ENCODE assay signal across 8 cellular contexts in the genomic region with DNA sequence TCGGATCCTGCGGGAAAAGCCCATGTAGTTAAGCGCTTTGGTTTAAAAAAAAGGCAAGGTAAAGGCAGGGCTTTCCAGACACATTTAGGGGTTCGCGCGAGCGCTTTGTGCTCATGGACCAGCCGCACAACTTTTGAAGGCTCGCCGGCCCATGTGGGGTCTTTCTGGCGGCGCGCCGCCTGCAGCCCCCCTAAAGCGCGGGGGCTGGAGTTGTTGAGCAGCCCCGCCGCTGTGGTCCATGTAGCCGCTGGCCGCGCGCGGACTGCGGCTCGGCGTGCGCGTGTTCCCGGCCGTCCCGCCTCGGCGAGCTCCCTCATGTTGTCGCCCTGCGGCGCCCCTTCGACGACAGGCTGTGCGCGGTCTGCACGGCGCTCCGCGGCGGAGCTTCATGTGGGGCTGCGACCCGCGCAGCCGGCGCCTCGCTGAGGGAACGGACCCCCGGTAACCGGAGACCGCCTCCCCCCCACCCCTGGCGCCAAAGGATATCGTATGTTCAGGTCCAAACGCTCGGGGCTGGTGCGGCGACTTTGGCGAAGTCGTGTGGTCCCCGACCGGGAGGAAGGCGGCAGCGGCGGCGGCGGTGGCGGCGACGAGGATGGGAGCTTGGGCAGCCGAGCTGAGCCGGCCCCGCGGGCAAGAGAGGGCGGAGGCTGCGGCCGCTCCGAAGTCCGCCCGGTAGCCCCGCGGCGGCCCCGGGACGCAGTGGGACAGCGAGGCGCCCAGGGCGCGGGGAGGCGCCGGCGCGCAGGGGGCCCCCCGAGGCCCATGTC. TPM values are rescaled to one million over a fixed set of nuclear protein-coding genes. Genes with fewer than 3 reads are reported as not detected.
DNase-seq lines count a peak whose midpoint lies in the region.

No MANE protein-coding gene starts in this region.

- H3K9me3 Mint-ChIP-seq in activated naive CD4-positive, alpha-beta T cell treated with anti-CD3 and anti-CD28 coated beads, Interleukin-2, amount 10 ng/mL, durations not matched to agents 7 days and 5 days, result no peaks in the 10 kb centered on the region

- peak overlapping the region; percentile 40 for H3K4me3 ChIP-seq in iPS-18c (ENCODE audit: insufficient read depth, low read depth, low read length)

- no peaks in the 10 kb centered on the region for H3K9me3 ChIP-seq in iPS-18c (ENCODE audit: control insufficient read depth, insufficient read depth, low read length)

- CTCF ChIA-PET in activated naive CD4-positive, alpha-beta T cell treated with anti-CD3 and anti-CD28 coated beads, Interleukin-2, amount 10 ng/mL, durations not matched to agents 7 days and 5 days (lab: Charles Lee), result interaction anchor here (1.5 kb wide), 2 partner anchors 12 to 65 kb away, joined by 3 to 4 read pairs; no protein-coding TSS in a partner anchor

- in situ Hi-C loops in G401 (cut with HindIII; ENCODE audit: low sequenced_read_pairs), result no loop called here

- peaks cover 64% of the 10 kb centered on the region for H3K27me3 Mint-ChIP-seq in activated naive CD4-positive, alpha-beta T cell treated with anti-CD3 and anti-CD28 coated beads, Interleukin-2, amount 10 ng/mL, durations not matched to agents 7 days and 5 days

- H3K4me1 Mint-ChIP-seq in activated naive CD4-positive, alpha-beta T cell treated with anti-CD3 and anti-CD28 coated beads, Interleukin-2, amount 10 ng/mL, durations not matched to agents 7 days and 5 days, result peaks cover 25% of the 10 kb centered on the region

- peak; percentile 22 for DNase-seq in stimulated activated CD4-positive, alpha-beta T cell treated with anti-CD3 and anti-CD28 coated beads, Interleukin-12 subunit alpha, Interleukin-12 subunit beta, amount 100 ng/mL, for 4 hours
- DNase-seq in stimulated activated CD4-positive, alpha-beta T cell treated with anti-CD3 and anti-CD28 coated beads, Interleukin-4, amount 100 ng/mL, for 24 hours, result no peak
- peak; percentile 49 for DNase-seq in activated naive CD4-positive, alpha-beta T cell treated with anti-CD3 and anti-CD28 coated beads, Interleukin-2, amount 10 ng/mL, durations not matched to agents 7 days and 5 days
- peak; percentile 33 for DNase-seq in stimulated activated CD8-positive, alpha-beta memory T cell treated with anti-CD3 and anti-CD28 coated beads, Interleukin-4, amount 100 ng/mL, for 48 hours
- DNase-seq in COLO829 (ENCODE audit: low spot score) (no peak), NCI-H446 treated with DMSO at 0.1 percent for 48 hours (lab: John Stamatoyannopoulos, UW) (no peak), G401 (ENCODE audit: low spot score) (no peak)

- no peak overlapping the region for H3K27ac Mint-ChIP-seq in activated naive CD4-positive, alpha-beta T cell treated with anti-CD3 and anti-CD28 coated beads, Interleukin-2, amount 10 ng/mL, durations not matched to agents 7 days and 5 days

- H3K36me3 Mint-ChIP-seq in activated naive CD4-positive, alpha-beta T cell treated with anti-CD3 and anti-CD28 coated beads, Interleukin-2, amount 10 ng/mL, durations not matched to agents 7 days and 5 days, result no peaks in the 10 kb centered on the region

- peak overlapping the region; percentile 81 for H3K4me3 Mint-ChIP-seq in activated naive CD4-positive, alpha-beta T cell treated with anti-CD3 and anti-CD28 coated beads, Interleukin-2, amount 10 ng/mL, durations not matched to agents 7 days and 5 days

RNA-seq across cellular contexts. Expression of gene SMAD6, which starts 0.9 kb away (rescaled TPM):
- total RNA-seq in G401 (2014; rRNA removed; shearing (Covaris generic)), result 84.0 and 102 TPM in 2 replicates

Comparison
In these comparisons a context has a peak if more than half of its experiments do, and no peak if none do; other contexts are left out.
1. DNase-seq: peak in stimulated activated CD4-positive, alpha-beta T cell treated with anti-CD3 and anti-CD28 coated beads, Interleukin-12 subunit alpha, Interleukin-12 subunit beta, amount 100 ng/mL, for 4 hours (single experiment), activated naive CD4-positive, alpha-beta T cell treated with anti-CD3 and anti-CD28 coated beads, Interleukin-2, amount 10 ng/mL, durations not matched to agents 7 days and 5 days (single experiment) and stimulated activated CD8-positive, alpha-beta memory T cell treated with anti-CD3 and anti-CD28 coated beads, Interleukin-4, amount 100 ng/mL, for 48 hours (single experiment); none in stimulated activated CD4-positive, alpha-beta T cell treated with anti-CD3 and anti-CD28 coated beads, Interleukin-4, amount 100 ng/mL, for 24 hours (single experiment), COLO829 (single experiment), NCI-H446 treated with DMSO at 0.1 percent for 48 hours (single experiment) and G401 (single experiment).